ENCODE assay signal across 16 cellular contexts in genomic region chr3:112117415-112117814, GRCh38. TPM values are rescaled to one million over a fixed set of nuclear protein-coding genes. Genes with fewer than 3 reads are reported as not detected.
"Had no signal": no experiment of that assay in that cellular context is flagged by ENCODE, and none has a peak within 500 bp of the region (broad histone marks: within the 10 kb centered on the region; RNA-seq: fewer than 3 reads in every experiment).

No MANE protein-coding gene starts in this region.

- H3K4me1 ChIP-seq: ascending aorta, gastroesophageal sphincter, tibial artery, vagina had no signal

- H3K4me3 ChIP-seq: ascending aorta, tibial artery, vagina had no signal

- H3K4me3 Mint-ChIP-seq: neural crest cell had no signal

- DNase-seq: activated CD4-positive, alpha-beta T cell treated with anti-CD3 and anti-CD28 coated beads, Interleukin-2, amount 50 U/mL, for 4 hours; activated T-cell treated with anti-CD3 and anti-CD28 coated beads, Interleukin-2, amount 50 U/mL, for 48 hours; effector memory CD4-positive, alpha-beta T cell; kidney; mesendoderm; stimulated activated CD4-positive, alpha-beta T cell treated with anti-CD3 and anti-CD28 coated beads, Interleukin-15, amount 100 ng/mL, for 24 hours; stimulated activated CD4-positive, alpha-beta T cell treated with anti-CD3 and anti-CD28 coated beads, Interleukin-4, amount 100 ng/mL, for 24 hours had no signal

- H3K9me3 ChIP-seq: ascending aorta, gastroesophageal sphincter, tibial artery, vagina had no signal

- ATAC-seq: gastroesophageal sphincter had no signal

- H3K36me3 ChIP-seq: gastroesophageal sphincter, tibial artery, vagina had no signal

- H3K27ac ChIP-seq: ascending aorta, coronary artery, epithelial cell of prostate, gastroesophageal sphincter, tibial artery, vagina had no signal

- H3K27me3 ChIP-seq: ascending aorta, gastroesophageal sphincter, tibial artery, vagina had no signal

- H3K9me3 Mint-ChIP-seq: neural crest cell had no signal

RNA-seq across cellular contexts. Expression of gene GCSAM, which starts 15.6 kb away (rescaled TPM):
- total RNA-seq: ascending aorta, left ventricle myocardium superior, neural crest cell, osteocyte had no signal
